In the genomic region with DNA sequence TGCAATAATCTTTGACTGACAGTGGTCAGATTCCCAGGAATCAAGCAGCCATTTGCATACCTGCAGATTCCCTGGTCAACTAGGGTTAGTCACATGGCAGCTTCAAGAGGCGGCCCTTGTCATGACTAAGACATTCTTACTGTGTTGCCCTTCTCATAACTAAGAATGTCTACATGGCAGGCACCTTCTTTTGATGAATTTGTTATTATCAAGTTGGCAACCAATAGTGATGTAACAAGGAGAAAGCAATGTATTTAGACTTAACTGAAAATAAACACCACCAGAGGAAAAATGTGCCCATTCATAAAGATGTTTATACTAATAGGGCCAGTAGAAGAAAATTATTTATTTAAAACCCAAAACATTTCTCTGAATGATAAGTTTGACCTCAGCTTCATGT, we compare ENCODE assay signal across 1 cellular context.
TF ChIP-seq lines count a peak whose summit lies in the region.

No MANE protein-coding gene starts in this region.

TF ChIP-seq in H1, 55 proteins besides CTCF, POLR2A, EP300 and RAD21 (continued from another document):
- TF ChIP-seq TAF7 (optimal IDR thresholded peaks at IDR 0.05; ENCODE audit: borderline replicate concordance, low read depth, low read length) = no peak
- TF ChIP-seq RXRA (IDR thresholded peaks at IDR 0.05; ENCODE audit: insufficient read depth, low read depth, low read length) = no peak
- no peak for TF ChIP-seq RFX5 (IDR thresholded peaks at IDR 0.05; ENCODE audit: borderline replicate concordance, low read depth, low read length)
- no peak for TF ChIP-seq HDAC6 (IDR thresholded peaks at IDR 0.05; ENCODE audit: low read depth, low read length)
- TF ChIP-seq RNF2 (IDR thresholded peaks at IDR 0.05; ENCODE audit: borderline replicate concordance, low read depth, low read length, missing control alignments, poor library complexity, severe bottlenecking) = no peak
- TF ChIP-seq SP2 (IDR thresholded peaks at IDR 0.05; ENCODE audit: low read length) = no peak
- no peak for TF ChIP-seq CHD1 (IDR thresholded peaks at IDR 0.05; ENCODE audit: low read depth, low read length)
- no peak for TF ChIP-seq SIRT6 (IDR thresholded peaks at IDR 0.05; ENCODE audit: low read length)
- TF ChIP-seq FOSL1 (IDR thresholded peaks at IDR 0.05; ENCODE audit: insufficient read depth, low read depth, low read length) = no peak
- no peak for TF ChIP-seq BACH1 (IDR thresholded peaks at IDR 0.05; ENCODE audit: low read length)
- no peak for TF ChIP-seq KDM4A (IDR thresholded peaks at IDR 0.05; ENCODE audit: low read depth, low read length, severe bottlenecking)
- no peak for TF ChIP-seq CHD2 (IDR thresholded peaks at IDR 0.05; ENCODE audit: low read length)
- no peak for TF ChIP-seq SAP30 (IDR thresholded peaks at IDR 0.05; ENCODE audit: insufficient read depth, insufficient replicate concordance, low read length)
